31 cellular contexts compared by ENCODE assay signal in the genomic region with DNA sequence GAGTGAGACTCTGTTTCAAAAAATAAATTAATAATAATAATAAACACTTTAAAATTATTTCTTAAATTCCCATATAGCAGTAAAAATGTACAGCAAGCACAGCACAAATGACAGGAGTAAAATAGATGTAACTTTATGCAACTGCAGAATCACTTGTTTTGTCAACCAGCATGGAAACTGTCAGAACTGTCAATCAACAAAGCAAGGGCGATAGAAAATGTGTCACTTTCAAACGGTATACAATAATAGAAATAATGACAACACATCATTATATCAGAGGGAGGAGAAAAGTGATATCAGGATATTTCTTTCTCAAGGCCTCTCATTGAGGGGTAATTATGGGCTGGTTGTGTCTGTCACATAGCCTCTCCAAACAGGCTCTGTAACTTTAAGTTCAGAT.
DNase-seq lines count a peak whose midpoint lies in the region; TF ChIP-seq lines count a peak whose summit lies in the region.
"Had no signal": no experiment of that assay in that cellular context is flagged by ENCODE, and none has a peak within 500 bp of the region (broad histone marks: within the 10 kb centered on the region; RNA-seq: fewer than 3 reads in every experiment).

No MANE protein-coding gene starts in this region.

- no peaks in the 10 kb centered on the region for H3F3A ChIP-seq in neural cell (ENCODE audit: insufficient read depth, low read length, poor library complexity, severe bottlenecking)

- H3K27me3 ChIP-seq in neural cell (ENCODE audit: insufficient read depth, low read depth, low read length) (no peaks in the 10 kb centered on the region), SJCRH30 (no peaks in the 10 kb centered on the region), endodermal cell (ENCODE audit: control insufficient read depth, insufficient read depth, low read length, poor library complexity, severe bottlenecking) (no peaks in the 10 kb centered on the region)
- H3K27me3 ChIP-seq: BE2C; BLaER1; BLaER1 treated with 17β-estradiol and CSF1 and Interleukin-3, amounts not matched to agents 10 nM and 100 nM had no signal

- peaks cover 10% of the 10 kb centered on the region for H3K9me3 Mint-ChIP-seq in endodermal cell
- H3K9me3 Mint-ChIP-seq: CD8-positive, alpha-beta T cell had no signal

- H3K36me3 ChIP-seq in neural cell (ENCODE audit: insufficient read depth, low read length) (no peaks in the 10 kb centered on the region), SJCRH30 (no peaks in the 10 kb centered on the region), endodermal cell (ENCODE audit: control insufficient read depth, insufficient read depth, low read length) (no peaks in the 10 kb centered on the region)
- H3K36me3 ChIP-seq: BE2C; BLaER1; BLaER1 treated with 17β-estradiol and CSF1 and Interleukin-3, amounts not matched to agents 10 nM and 100 nM had no signal

- H3K27ac ChIP-seq in neural cell (ENCODE audit: low read length) = no peak overlapping the region
- no peak overlapping the region for H3K27ac ChIP-seq in SJCRH30
- H3K27ac ChIP-seq in endodermal cell (ENCODE audit: low read depth, low read length) = no peak overlapping the region
- H3K27ac ChIP-seq: 22Rv1; A549; BLaER1; BLaER1 treated with 17β-estradiol and CSF1 and Interleukin-3, amounts not matched to agents 10 nM and 100 nM; C4-2B had no signal

- H2AFZ ChIP-seq in neural cell (ENCODE audit: low read depth, low read length) = no peak overlapping the region

- no peaks in the 10 kb centered on the region for H4K20me1 ChIP-seq in neural cell (ENCODE audit: insufficient read depth)
- H4K20me1 ChIP-seq: BLaER1; BLaER1 treated with 17β-estradiol and CSF1 and Interleukin-3, amounts not matched to agents 10 nM and 100 nM had no signal

- H3K4me1 Mint-ChIP-seq in endodermal cell = peaks cover 7% of the 10 kb centered on the region

- POLR2A ChIA-PET in HEK293T (lab: Yijun Ruan, JAX) = no interaction called here

- no peaks in the 10 kb centered on the region for H3K27me3 Mint-ChIP-seq in endodermal cell (ENCODE audit: insufficient read depth)
- H3K27me3 Mint-ChIP-seq: B cell; CD4-positive, alpha-beta memory T cell; CD4-positive, CD25-positive, alpha-beta regulatory T cell had no signal

- H3K79me2 ChIP-seq in neural cell (replicated peaks; ENCODE audit: insufficient read depth, low read length) = no peaks in the 10 kb centered on the region

- H3K4me1 ChIP-seq in SJCRH30 (peaks cover 12% of the 10 kb centered on the region), endodermal cell (ENCODE audit: control insufficient read depth, insufficient read depth, low read length) (peaks cover 3% of the 10 kb centered on the region)
- H3K4me1 ChIP-seq: BE2C had no signal

- no peak for TF ChIP-seq CTCF in neural cell (IDR thresholded peaks at IDR 0.05; ENCODE audit: poor library complexity, severe bottlenecking)
- no peak for TF ChIP-seq CTCF in endodermal cell (conservative IDR thresholded peaks at IDR 0.05)

- H3K9ac ChIP-seq in neural cell (ENCODE audit: low read length) (no peak overlapping the region), endodermal cell (ENCODE audit: extremely low read depth, low read length, poor library complexity, severe bottlenecking) (no peak overlapping the region)
- H3K9ac ChIP-seq: BLaER1; BLaER1 treated with 17β-estradiol and CSF1 and Interleukin-3, amounts not matched to agents 10 nM and 100 nM had no signal

- TF ChIP-seq EP300 in neural cell (conservative IDR thresholded peaks at IDR 0.05; ENCODE audit: poor library complexity, severe bottlenecking) = peak; percentile 99

- CTCF ChIA-PET in HEK293T (lab: Yijun Ruan, JAX) = no interaction called here

- H3K4me3 ChIP-seq in neural cell (ENCODE audit: low read length) (no peak overlapping the region), SJCRH30 (no peak overlapping the region), endodermal cell (ENCODE audit: low read length) (no peak overlapping the region)
- H3K4me3 ChIP-seq: A549; BLaER1; BLaER1 treated with 17β-estradiol and CSF1 and Interleukin-3, amounts not matched to agents 10 nM and 100 nM had no signal

- no peaks in the 10 kb centered on the region for H3K36me3 Mint-ChIP-seq in endodermal cell (ENCODE audit: low read depth)
- H3K36me3 Mint-ChIP-seq: CD14-positive monocyte; CD4-positive, CD25-positive, alpha-beta regulatory T cell had no signal

- TF ChIP-seq RAD21 in neural cell (conservative IDR thresholded peaks at IDR 0.05) = no peak

- H3K4me3 Mint-ChIP-seq in endodermal cell = no peak overlapping the region
- H3K4me3 Mint-ChIP-seq: B cell; CD14-positive monocyte; CD4-positive, alpha-beta memory T cell; CD4-positive, alpha-beta T cell; CD4-positive, CD25-positive, alpha-beta regulatory T cell; CD8-positive, alpha-beta memory T cell; CD8-positive, alpha-beta T cell had no signal

- H3K9me2 ChIP-seq in neural cell (ENCODE audit: insufficient read depth, low read length) = no peaks in the 10 kb centered on the region

- H3K4me2 ChIP-seq in neural cell (ENCODE audit: low read length) = no peak overlapping the region
- H3K4me2 ChIP-seq: A549; BLaER1; BLaER1 treated with 17β-estradiol and CSF1 and Interleukin-3, amounts not matched to agents 10 nM and 100 nM had no signal

- no peak overlapping the region for H3K27ac Mint-ChIP-seq in endodermal cell
- H3K27ac Mint-ChIP-seq: B cell; CD14-positive monocyte; CD4-positive, alpha-beta memory T cell; CD4-positive, alpha-beta T cell; CD8-positive, alpha-beta memory T cell; CD8-positive, alpha-beta T cell had no signal

- 100% methylated on average over 1 of the region's 2 CpGs; no CpG with 5 or more reads in 1 of the 2 experiments for WGBS in endodermal cell (ENCODE audit: insufficient coverage in 1 of 2, insufficient read length in 1 of 2), 2 experiments

- no peak for DNase-seq in HEK293T (ENCODE audit: extremely low spot score)
- DNase-seq in SJCRH30 = no peak
- no peak for DNase-seq in endodermal cell
- DNase-seq: 8988T; ACHN; AML-193; BE2C; C1 segment of cervical spinal cord; Caco-2; Calu3; CD4-positive, alpha-beta memory T cell; CD4-positive, alpha-beta T cell; CD4-positive, CD25-positive, alpha-beta regulatory T cell; CD8-positive, alpha-beta memory T cell; CD8-positive, alpha-beta T cell; COR-L47; DMS 273 treated with DMSO at 0.1 percent for 48 hours; DMS153; DMS53; DMS79; DMS79 treated with DMSO at 0.1 percent for 48 hours; DND-41; EL had no signal

- H3K9me3 ChIP-seq in neural cell (ENCODE audit: low read length) = no peaks in the 10 kb centered on the region
- H3K9me3 ChIP-seq in SJCRH30 (replicated peaks) = no peaks in the 10 kb centered on the region; the same call in none of the 2 replicates
- peaks cover 7% of the 10 kb centered on the region for H3K9me3 ChIP-seq in endodermal cell (ENCODE audit: control insufficient read depth, low read length)
- H3K9me3 ChIP-seq: BE2C, Caco-2 had no signal

TF ChIP-seq in HEK293T, 16 proteins besides CTCF, POLR2A, EP300 and RAD21:
- TF ChIP-seq TARDBP (IDR thresholded peaks at IDR 0.05) = no peak
- TF ChIP-seq, protein P1, sequence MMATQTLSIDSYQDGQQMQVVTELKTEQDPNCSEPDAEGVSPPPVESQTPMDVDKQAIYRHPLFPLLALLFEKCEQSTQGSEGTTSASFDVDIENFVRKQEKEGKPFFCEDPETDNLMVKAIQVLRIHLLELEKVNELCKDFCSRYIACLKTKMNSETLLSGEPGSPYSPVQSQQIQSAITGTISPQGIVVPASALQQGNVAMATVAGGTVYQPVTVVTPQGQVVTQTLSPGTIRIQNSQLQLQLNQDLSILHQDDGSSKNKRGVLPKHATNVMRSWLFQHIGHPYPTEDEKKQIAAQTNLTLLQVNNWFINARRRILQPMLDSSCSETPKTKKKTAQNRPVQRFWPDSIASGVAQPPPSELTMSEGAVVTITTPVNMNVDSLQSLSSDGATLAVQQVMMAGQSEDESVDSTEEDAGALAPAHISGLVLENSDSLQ (IDR thresholded peaks at IDR 0.05) = peak; percentile 35; the same call in 1 of the 2 replicates
TF ChIP-seq in HEK293T: peak in this region for 1.

TF ChIP-seq in neural cell, 6 proteins besides CTCF, POLR2A, EP300 and RAD21:
- TF ChIP-seq EZH2 (IDR thresholded peaks at IDR 0.05; ENCODE audit: borderline replicate concordance, insufficient read depth, low read length, poor library complexity, severe bottlenecking) = no peak
- peak; percentile 43 for TF ChIP-seq REST (IDR thresholded peaks at IDR 0.05; ENCODE audit: borderline replicate concordance)
- no peak for TF ChIP-seq MXI1 (conservative IDR thresholded peaks at IDR 0.05; ENCODE audit: poor library complexity, severe bottlenecking)
- TF ChIP-seq POLR2AphosphoS5 (IDR thresholded peaks at IDR 0.05) = peak; percentile 98
TF ChIP-seq in neural cell: peak in this region for 2.
